In genomic region chr9:104173020-104173419, GRCh38 we compare ENCODE assay signal across 6 cellular contexts.
"Had no signal": no experiment of that assay in that cellular context is flagged by ENCODE, and none has a peak within 500 bp of the region (broad histone marks: within the 10 kb centered on the region; RNA-seq: fewer than 3 reads in every experiment).

No MANE protein-coding gene starts in this region.

- ATAC-seq: K562 had no signal

- DNase-seq: IMR-90, KBM-7, KG1 had no signal

- H3K27ac ChIP-seq: HL-60 had no signal

- H3K4me3 ChIP-seq: K562 had no signal

- FAIRE-seq: HTR-8/SVneo, K562 had no signal
